In genomic region chr13:50531917-50532899, GRCh38 we compare ENCODE assay signal across 10 cellular contexts.
DNase-seq lines count a peak whose midpoint lies in the region; ATAC-seq and TF ChIP-seq lines count a peak whose summit lies in the region.
"Had no signal": no experiment of that assay in that cellular context is flagged by ENCODE, and none has a peak within 500 bp of the region (broad histone marks: within the 10 kb centered on the region; RNA-seq: fewer than 3 reads in every experiment).

No MANE protein-coding gene starts in this region.

- intact Hi-C loops in CD14-positive monocyte (cut with micrococcal nuclease), result loop anchor here in 1 of 2 donors (10.0 kb wide), 1 partner anchor 557 kb away; no protein-coding TSS in a partner anchor

- peaks cover 5% of the 10 kb centered on the region for H3K4me1 ChIP-seq in HEK293 (ENCODE audit: control insufficient read depth, insufficient read depth, low read length)
- no peaks in the 10 kb centered on the region for H3K4me1 ChIP-seq in CD8-positive, alpha-beta memory T cell (ENCODE audit: insufficient read depth, low read length)

- H3K27me3 Mint-ChIP-seq in CD14-positive monocyte (ENCODE audit: low read depth in 3 of 3), result no peaks in the 10 kb centered on the region
- H3K27me3 Mint-ChIP-seq in CD8-positive, alpha-beta memory T cell, result peaks cover 0 to 2% of the 10 kb centered on the region in 2 donors

- H3K9me3 ChIP-seq in HEK293 (ENCODE audit: control insufficient read depth, insufficient read depth, low read depth, low read length), result no peaks in the 10 kb centered on the region
- peaks cover 24% of the 10 kb centered on the region for H3K9me3 ChIP-seq in CD8-positive, alpha-beta memory T cell (ENCODE audit: low read length)

- H3K36me3 ChIP-seq in HEK293 (ENCODE audit: control insufficient read depth in 2 of 2, insufficient read depth in 1 of 2, low read length in 2 of 2), result no peaks in the 10 kb centered on the region
- H3K36me3 ChIP-seq in CD8-positive, alpha-beta memory T cell (ENCODE audit: insufficient read depth, low read length), result no peaks in the 10 kb centered on the region

- TF ChIP-seq CTCF in CD14-positive monocyte (IDR thresholded peaks at IDR 0.05) (peak; percentile 74), HEK293 (tag by site-specific recombination; IDR thresholded peaks at IDR 0.05) (no peak), astrocyte of the spinal cord (IDR thresholded peaks at IDR 0.05; ENCODE audit: low read depth, low read length) (peak; percentile 48)

- H3K36me3 Mint-ChIP-seq in CD14-positive monocyte, result peaks cover 6 to 11% of the 10 kb centered on the region in 2 donors
- peaks cover 1 to 31% (median 6%) of the 10 kb centered on the region in 3 donors for H3K36me3 Mint-ChIP-seq in CD8-positive, alpha-beta memory T cell

- H3K4me1 Mint-ChIP-seq in CD14-positive monocyte, result peaks cover 25% of the 10 kb centered on the region
- peaks cover 2 to 23% (median 15%) of the 10 kb centered on the region in 3 donors for H3K4me1 Mint-ChIP-seq in CD8-positive, alpha-beta memory T cell

- DNase-seq in CD14-positive monocyte (ENCODE audit: low spot score) (no peak), astrocyte of the spinal cord (ENCODE audit: low read depth, low spot score) (peak; percentile 69), medulla oblongata (ENCODE audit: extremely low spot score) (peak; percentile 58), anterior cingulate cortex (lab: John Stamatoyannopoulos, UW) (no peak)
- no peak for DNase-seq in CD8-positive, alpha-beta memory T cell
- DNase-seq: activated CD4-positive, alpha-beta T cell treated with anti-CD3 and anti-CD28 coated beads for 1 hour; H7 had no signal

- in situ Hi-C loops in astrocyte of the spinal cord (cut with HindIII; ENCODE audit: low sequenced_read_pairs), result no loop called here

- H3K27ac ChIP-seq in HEK293 (ENCODE audit: extremely low read depth, low read depth, low read length), result no peak overlapping the region
- no peak overlapping the region for H3K27ac ChIP-seq in CD8-positive, alpha-beta memory T cell (ENCODE audit: low read depth, low read length)

- no peak overlapping the region for H3K4me3 Mint-ChIP-seq in CD14-positive monocyte
- H3K4me3 Mint-ChIP-seq in CD8-positive, alpha-beta memory T cell, result no peak overlapping the region

- CTCF ChIA-PET in HEK293 (lab: Yijun Ruan, JAX), result interaction anchor here (0.6 to 1.3 kb wide), 4 partner anchors 8 to 114 kb away, joined by 3 read pairs; no protein-coding TSS in a partner anchor
- CTCF ChIA-PET in CD8-positive, alpha-beta memory T cell (lab: Charles Lee), result interaction anchor here (0.8 to 1.0 kb wide), 2 partner anchors 380 to 449 kb away, joined by 3 to 4 read pairs; no protein-coding TSS in a partner anchor

- peaks cover 18 to 33% (median 28%) of the 10 kb centered on the region in 7 donors for H3K9me3 Mint-ChIP-seq in CD14-positive monocyte
- H3K9me3 Mint-ChIP-seq in CD8-positive, alpha-beta memory T cell, result peaks cover 19 to 32% (median 27%) of the 10 kb centered on the region in 5 donors

- no peaks in the 10 kb centered on the region for H3K27me3 ChIP-seq in CD8-positive, alpha-beta memory T cell (ENCODE audit: insufficient read depth, low read length, poor library complexity, severe bottlenecking)

- POLR2A ChIA-PET in HEK293 (lab: Yijun Ruan, JAX), result no interaction called here
- POLR2A ChIA-PET in CD8-positive, alpha-beta memory T cell (lab: Charles Lee), result no interaction called here

- H3K4me3 ChIP-seq in HEK293 (ENCODE audit: low read depth, low read length) (no peak overlapping the region), astrocyte of the spinal cord (ENCODE audit: low read depth, low read length) (no peak overlapping the region)
- H3K4me3 ChIP-seq in CD8-positive, alpha-beta memory T cell (ENCODE audit: low read length), result no peak overlapping the region

- H3K27ac Mint-ChIP-seq in CD14-positive monocyte, result no peak overlapping the region
- no peak overlapping the region for H3K27ac Mint-ChIP-seq in CD8-positive, alpha-beta memory T cell

- ATAC-seq in HG02571 (IDR thresholded peaks at IDR 0.05; ENCODE audit: unreplicated experiment), result no peak
- no peak for ATAC-seq in activated CD4-positive, CD25-positive, alpha-beta regulatory T cell treated with anti-CD3 and anti-CD28 coated beads, Interleukin-2, amount 50 U/mL, for 24 hours

TF ChIP-seq in HEK293, 187 proteins besides CTCF, POLR2A, EP300 and RAD21 (continues in another document):
- no peak for TF ChIP-seq HOXC10 (CRISPR knock-in tag; IDR thresholded peaks at IDR 0.05)
- no peak for TF ChIP-seq ZNF518A (tag by site-specific recombination; conservative IDR thresholded peaks at IDR 0.05; ENCODE audit: low read depth)
- no peak for TF ChIP-seq ZNF132 (tag by site-specific recombination; IDR thresholded peaks at IDR 0.05; ENCODE audit: borderline replicate concordance)
- no peak for TF ChIP-seq ZXDB (tag by site-specific recombination; IDR thresholded peaks at IDR 0.05)
- TF ChIP-seq ZBTB11 (tag by site-specific recombination; conservative IDR thresholded peaks at IDR 0.05; ENCODE audit: low read depth), result no peak
- TF ChIP-seq ZNF654 (tag by site-specific recombination; IDR thresholded peaks at IDR 0.05; ENCODE audit: low read depth), result peak; percentile 22; the same call in 1 of the 2 replicates
- TF ChIP-seq PRDM6 (tag by site-specific recombination; IDR thresholded peaks at IDR 0.05), result peak; percentile 67
- no peak for TF ChIP-seq ZNF433 (tag by site-specific recombination; IDR thresholded peaks at IDR 0.05; ENCODE audit: low read depth)

Comparison
In these comparisons a context has a peak if more than half of its experiments do, and no peak if none do; other contexts are left out.
1. DNase-seq: peak in astrocyte of the spinal cord (single experiment) and medulla oblongata (single experiment); none in CD14-positive monocyte (single experiment), anterior cingulate cortex (0 of 58) and CD8-positive, alpha-beta memory T cell (0 of 5).